1 cellular context compared by ENCODE assay signal in genomic region chr20:36887779-36888133, GRCh38.
TF ChIP-seq lines count a peak whose summit lies in the region.

No MANE protein-coding gene starts in this region.

TF ChIP-seq in HepG2, 621 proteins besides CTCF, POLR2A, EP300 and RAD21 (continued from another document):
- TF ChIP-seq ZNF318 (CRISPR knock-in tag; IDR thresholded peaks at IDR 0.05) (peak; percentile 65; the same call in 1 of the 2 replicates), ZNF414 (CRISPR knock-in tag; IDR thresholded peaks at IDR 0.05) (no peak)
